Comparison of ENCODE assay signal across 24 cellular contexts in genomic region chr10:71399946-71400345, GRCh38.
"Had no signal": no experiment of that assay in that cellular context is flagged by ENCODE, and none has a peak within 500 bp of the region (broad histone marks: within the 10 kb centered on the region; RNA-seq: fewer than 3 reads in every experiment).

No MANE protein-coding gene starts in this region.

- DNase-seq: effector memory CD8-positive, alpha-beta T cell; erythroblast; foreskin melanocyte; left colon; left ventricle myocardium superior; mesenchymal stem cell; midbrain; nucleus accumbens; pancreas; right lobe of liver; spleen; stimulated activated CD4-positive, alpha-beta T cell treated with anti-CD3 and anti-CD28 coated beads, Interleukin-15, amount 100 ng/mL, for 24 hours; stimulated activated CD4-positive, alpha-beta T cell treated with anti-CD3 and anti-CD28 coated beads, Interleukin-1b, Interleukin-23, amount 100 ng/mL, for 48 hours; stimulated activated CD4-positive, alpha-beta T cell treated with anti-CD3 and anti-CD28 coated beads, Interleukin-4, amount 100 ng/mL, for 4 hours; stimulated activated naive CD4-positive, alpha-beta T cell; stomach; substantia nigra; transverse colon; uterus had no signal

- H3K4me3 ChIP-seq: hepatocyte, lung, neural progenitor cell, pancreas, right lobe of liver, spleen, stomach, thoracic aorta, transverse colon, uterus had no signal

- ATAC-seq: effector memory CD8-positive, alpha-beta T cell; left colon; left ventricle myocardium superior; natural killer cell treated with Interleukin-12 subunit alpha and Interleukin-12 subunit beta and Interleukin-15 and Interleukin-18, amount 100 ng/mL, for 72 hours; pancreas; right lobe of liver had no signal
